1 cellular context compared by ENCODE assay signal in the genomic region with DNA sequence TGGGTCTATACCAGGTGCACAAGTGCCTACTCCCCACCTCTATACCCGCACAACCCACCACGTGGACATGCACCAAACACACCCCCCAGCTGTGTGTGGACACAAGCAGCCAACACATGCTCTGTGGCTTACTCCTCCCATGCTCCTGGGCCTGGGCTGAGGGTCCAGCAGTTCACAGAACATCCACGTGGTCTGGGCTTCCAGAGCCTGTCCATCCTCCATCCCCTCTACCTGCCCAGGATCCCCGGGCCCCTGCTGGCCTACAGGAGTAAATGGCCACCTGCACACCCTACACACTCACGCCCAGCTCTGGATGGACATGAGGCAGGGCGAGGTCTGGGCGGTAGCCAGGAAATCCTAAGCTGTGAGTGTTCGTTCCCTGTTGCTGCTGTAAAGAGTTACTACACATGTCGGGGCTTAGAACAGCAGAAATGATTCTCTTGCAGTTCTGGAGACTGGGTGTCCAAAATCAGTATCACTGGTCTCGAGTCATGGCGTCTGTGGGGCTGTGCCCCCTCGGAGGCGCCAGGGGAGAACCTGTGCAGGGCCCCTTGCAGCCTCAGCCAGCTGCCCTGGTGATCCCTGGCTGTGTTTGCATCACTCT.
TF ChIP-seq lines count a peak whose summit lies in the region.

No MANE protein-coding gene starts in this region.

TF ChIP-seq in HepG2, 621 proteins besides CTCF, POLR2A, EP300 and RAD21 (continued from another document and continues in another):
- TF ChIP-seq, protein P1, sequence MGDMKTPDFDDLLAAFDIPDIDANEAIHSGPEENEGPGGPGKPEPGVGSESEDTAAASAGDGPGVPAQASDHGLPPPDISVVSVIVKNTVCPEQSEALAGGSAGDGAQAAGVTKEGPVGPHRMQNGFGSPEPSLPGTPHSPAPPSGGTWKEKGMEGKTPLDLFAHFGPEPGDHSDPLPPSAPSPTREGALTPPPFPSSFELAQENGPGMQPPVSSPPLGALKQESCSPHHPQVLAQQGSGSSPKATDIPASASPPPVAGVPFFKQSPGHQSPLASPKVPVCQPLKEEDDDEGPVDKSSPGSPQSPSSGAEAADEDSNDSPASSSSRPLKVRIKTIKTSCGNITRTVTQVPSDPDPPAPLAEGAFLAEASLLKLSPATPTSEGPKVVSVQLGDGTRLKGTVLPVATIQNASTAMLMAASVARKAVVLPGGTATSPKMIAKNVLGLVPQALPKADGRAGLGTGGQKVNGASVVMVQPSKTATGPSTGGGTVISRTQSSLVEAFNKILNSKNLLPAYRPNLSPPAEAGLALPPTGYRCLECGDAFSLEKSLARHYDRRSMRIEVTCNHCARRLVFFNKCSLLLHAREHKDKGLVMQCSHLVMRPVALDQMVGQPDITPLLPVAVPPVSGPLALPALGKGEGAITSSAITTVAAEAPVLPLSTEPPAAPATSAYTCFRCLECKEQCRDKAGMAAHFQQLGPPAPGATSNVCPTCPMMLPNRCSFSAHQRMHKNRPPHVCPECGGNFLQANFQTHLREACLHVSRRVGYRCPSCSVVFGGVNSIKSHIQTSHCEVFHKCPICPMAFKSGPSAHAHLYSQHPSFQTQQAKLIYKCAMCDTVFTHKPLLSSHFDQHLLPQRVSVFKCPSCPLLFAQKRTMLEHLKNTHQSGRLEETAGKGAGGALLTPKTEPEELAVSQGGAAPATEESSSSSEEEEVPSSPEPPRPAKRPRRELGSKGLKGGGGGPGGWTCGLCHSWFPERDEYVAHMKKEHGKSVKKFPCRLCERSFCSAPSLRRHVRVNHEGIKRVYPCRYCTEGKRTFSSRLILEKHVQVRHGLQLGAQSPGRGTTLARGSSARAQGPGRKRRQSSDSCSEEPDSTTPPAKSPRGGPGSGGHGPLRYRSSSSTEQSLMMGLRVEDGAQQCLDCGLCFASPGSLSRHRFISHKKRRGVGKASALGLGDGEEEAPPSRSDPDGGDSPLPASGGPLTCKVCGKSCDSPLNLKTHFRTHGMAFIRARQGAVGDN (CRISPR knock-in tag; IDR thresholded peaks at IDR 0.05), result peak; percentile 90
- 0 out of 2 replicates have a peak, but pooled peaks have one; percentile 9 for TF ChIP-seq MIER3 (CRISPR knock-in tag; IDR thresholded peaks at IDR 0.05; ENCODE audit: borderline replicate concordance)
- TF ChIP-seq, protein P2, sequence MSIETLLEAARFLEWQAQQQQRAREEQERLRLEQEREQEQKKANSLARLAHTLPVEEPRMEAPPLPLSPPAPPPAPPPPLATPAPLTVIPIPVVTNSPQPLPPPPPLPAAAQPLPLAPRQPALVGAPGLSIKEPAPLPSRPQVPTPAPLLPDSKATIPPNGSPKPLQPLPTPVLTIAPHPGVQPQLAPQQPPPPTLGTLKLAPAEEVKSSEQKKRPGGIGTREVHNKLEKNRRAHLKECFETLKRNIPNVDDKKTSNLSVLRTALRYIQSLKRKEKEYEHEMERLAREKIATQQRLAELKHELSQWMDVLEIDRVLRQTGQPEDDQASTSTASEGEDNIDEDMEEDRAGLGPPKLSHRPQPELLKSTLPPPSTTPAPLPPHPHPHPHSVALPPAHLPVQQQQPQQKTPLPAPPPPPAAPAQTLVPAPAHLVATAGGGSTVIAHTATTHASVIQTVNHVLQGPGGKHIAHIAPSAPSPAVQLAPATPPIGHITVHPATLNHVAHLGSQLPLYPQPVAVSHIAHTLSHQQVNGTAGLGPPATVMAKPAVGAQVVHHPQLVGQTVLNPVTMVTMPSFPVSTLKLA (IDR thresholded peaks at IDR 0.05), result peak; percentile 92
- TF ChIP-seq MXI1 (IDR thresholded peaks at IDR 0.05; ENCODE audit: borderline replicate concordance, low read depth, low read length), result peak; percentile 75; the same call in 1 of the 3 replicates
- TF ChIP-seq MXD4 (CRISPR knock-in tag; IDR thresholded peaks at IDR 0.05), result peak; percentile 81; the same call in 1 of the 2 replicates
- TF ChIP-seq, protein P3, sequence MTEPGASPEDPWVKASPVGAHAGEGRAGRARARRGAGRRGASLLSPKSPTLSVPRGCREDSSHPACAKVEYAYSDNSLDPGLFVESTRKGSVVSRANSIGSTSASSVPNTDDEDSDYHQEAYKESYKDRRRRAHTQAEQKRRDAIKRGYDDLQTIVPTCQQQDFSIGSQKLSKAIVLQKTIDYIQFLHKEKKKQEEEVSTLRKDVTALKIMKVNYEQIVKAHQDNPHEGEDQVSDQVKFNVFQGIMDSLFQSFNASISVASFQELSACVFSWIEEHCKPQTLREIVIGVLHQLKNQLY (CRISPR knock-in tag; IDR thresholded peaks at IDR 0.05), result 0 out of 2 replicates have a peak, but pooled peaks have one; percentile 33
- TF ChIP-seq, protein P4, sequence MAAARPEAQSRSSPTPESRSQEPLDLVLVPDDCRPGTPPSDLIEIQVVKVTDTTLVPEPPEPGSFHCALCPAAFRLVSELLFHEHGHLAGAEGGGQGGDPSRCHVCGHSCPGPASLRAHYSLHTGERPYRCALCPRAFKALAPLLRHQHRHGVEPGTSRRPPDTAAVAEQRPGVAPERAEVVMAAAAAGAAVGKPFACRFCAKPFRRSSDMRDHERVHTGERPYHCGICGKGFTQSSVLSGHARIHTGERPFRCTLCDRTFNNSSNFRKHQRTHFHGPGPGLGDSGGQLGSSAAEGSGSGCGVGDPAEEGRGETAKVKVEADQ (CRISPR knock-in tag; IDR thresholded peaks at IDR 0.05; ENCODE audit: borderline replicate concordance), result 0 out of 2 replicates have a peak, but pooled peaks have one; percentile 26
- no peak for TF ChIP-seq ZNF7 (CRISPR knock-in tag; IDR thresholded peaks at IDR 0.05)
- peak; percentile 86 for TF ChIP-seq SAP130 (CRISPR knock-in tag; IDR thresholded peaks at IDR 0.05; ENCODE audit: low read depth)
- TF ChIP-seq SALL1 (CRISPR knock-in tag; IDR thresholded peaks at IDR 0.05), result peak; percentile 42; the same call in 1 of the 2 replicates
- TF ChIP-seq DMAP1 (CRISPR knock-in tag; IDR thresholded peaks at IDR 0.05), result 0 out of 2 replicates have a peak, but pooled peaks have one; percentile 33
- TF ChIP-seq ZNF530 (CRISPR knock-in tag; IDR thresholded peaks at IDR 0.05; ENCODE audit: low read depth), result no peak
- TF ChIP-seq, protein P5, sequence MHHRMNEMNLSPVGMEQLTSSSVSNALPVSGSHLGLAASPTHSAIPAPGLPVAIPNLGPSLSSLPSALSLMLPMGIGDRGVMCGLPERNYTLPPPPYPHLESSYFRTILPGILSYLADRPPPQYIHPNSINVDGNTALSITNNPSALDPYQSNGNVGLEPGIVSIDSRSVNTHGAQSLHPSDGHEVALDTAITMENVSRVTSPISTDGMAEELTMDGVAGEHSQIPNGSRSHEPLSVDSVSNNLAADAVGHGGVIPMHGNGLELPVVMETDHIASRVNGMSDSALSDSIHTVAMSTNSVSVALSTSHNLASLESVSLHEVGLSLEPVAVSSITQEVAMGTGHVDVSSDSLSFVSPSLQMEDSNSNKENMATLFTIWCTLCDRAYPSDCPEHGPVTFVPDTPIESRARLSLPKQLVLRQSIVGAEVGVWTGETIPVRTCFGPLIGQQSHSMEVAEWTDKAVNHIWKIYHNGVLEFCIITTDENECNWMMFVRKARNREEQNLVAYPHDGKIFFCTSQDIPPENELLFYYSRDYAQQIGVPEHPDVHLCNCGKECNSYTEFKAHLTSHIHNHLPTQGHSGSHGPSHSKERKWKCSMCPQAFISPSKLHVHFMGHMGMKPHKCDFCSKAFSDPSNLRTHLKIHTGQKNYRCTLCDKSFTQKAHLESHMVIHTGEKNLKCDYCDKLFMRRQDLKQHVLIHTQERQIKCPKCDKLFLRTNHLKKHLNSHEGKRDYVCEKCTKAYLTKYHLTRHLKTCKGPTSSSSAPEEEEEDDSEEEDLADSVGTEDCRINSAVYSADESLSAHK (CRISPR knock-in tag; IDR thresholded peaks at IDR 0.05; ENCODE audit: borderline replicate concordance), result no peak
- no peak for TF ChIP-seq KLF15 (CRISPR knock-in tag; IDR thresholded peaks at IDR 0.05; ENCODE audit: borderline replicate concordance)
- no peak for TF ChIP-seq ZNF180 (CRISPR knock-in tag; IDR thresholded peaks at IDR 0.05; ENCODE audit: borderline replicate concordance, low read depth)
- peak; percentile 21; the same call in 1 of the 2 replicates for TF ChIP-seq ZNF746 (CRISPR knock-in tag; IDR thresholded peaks at IDR 0.05)
- peak; percentile 94 for TF ChIP-seq MYC (CRISPR knock-in tag; IDR thresholded peaks at IDR 0.05; ENCODE audit: borderline replicate concordance)
- 0 out of 2 replicates have a peak, but pooled peaks have one; percentile 45 for TF ChIP-seq ZNF441 (CRISPR knock-in tag; IDR thresholded peaks at IDR 0.05; ENCODE audit: borderline replicate concordance)
- TF ChIP-seq ZNF768 (CRISPR knock-in tag; IDR thresholded peaks at IDR 0.05), result peak; percentile 58; the same call in 1 of the 2 replicates
- no peak for TF ChIP-seq SRSF1 (optimal IDR thresholded peaks at IDR 0.05; ENCODE audit: low read depth, low read length)
- 0 out of 2 replicates have a peak, but pooled peaks have one; percentile 32 for TF ChIP-seq NFKB2 (CRISPR knock-in tag; IDR thresholded peaks at IDR 0.05; ENCODE audit: borderline replicate concordance)
- 0 out of 2 replicates have a peak, but pooled peaks have one; percentile 12 for TF ChIP-seq ARNTL (CRISPR knock-in tag; IDR thresholded peaks at IDR 0.05)
- TF ChIP-seq ZNF660 (CRISPR knock-in tag; IDR thresholded peaks at IDR 0.05; ENCODE audit: borderline replicate concordance, low read depth), result no peak
- peak; percentile 49; the same call in 1 of the 2 replicates for TF ChIP-seq ZNF598 (CRISPR knock-in tag; IDR thresholded peaks at IDR 0.05; ENCODE audit: borderline replicate concordance)
- TF ChIP-seq ZFY (CRISPR knock-in tag; IDR thresholded peaks at IDR 0.05), result peak; percentile 41; the same call in 1 of the 2 replicates
- TF ChIP-seq MZF1 (CRISPR knock-in tag; IDR thresholded peaks at IDR 0.05; ENCODE audit: borderline replicate concordance), result 0 out of 2 replicates have a peak, but pooled peaks have one; percentile 42
- TF ChIP-seq ZNF891 (CRISPR knock-in tag; IDR thresholded peaks at IDR 0.05), result 0 out of 2 replicates have a peak, but pooled peaks have one; percentile 17
- TF ChIP-seq POGZ (CRISPR knock-in tag; IDR thresholded peaks at IDR 0.05), result peak; percentile 50; the same call in 1 of the 2 replicates
- TF ChIP-seq, protein P6, sequence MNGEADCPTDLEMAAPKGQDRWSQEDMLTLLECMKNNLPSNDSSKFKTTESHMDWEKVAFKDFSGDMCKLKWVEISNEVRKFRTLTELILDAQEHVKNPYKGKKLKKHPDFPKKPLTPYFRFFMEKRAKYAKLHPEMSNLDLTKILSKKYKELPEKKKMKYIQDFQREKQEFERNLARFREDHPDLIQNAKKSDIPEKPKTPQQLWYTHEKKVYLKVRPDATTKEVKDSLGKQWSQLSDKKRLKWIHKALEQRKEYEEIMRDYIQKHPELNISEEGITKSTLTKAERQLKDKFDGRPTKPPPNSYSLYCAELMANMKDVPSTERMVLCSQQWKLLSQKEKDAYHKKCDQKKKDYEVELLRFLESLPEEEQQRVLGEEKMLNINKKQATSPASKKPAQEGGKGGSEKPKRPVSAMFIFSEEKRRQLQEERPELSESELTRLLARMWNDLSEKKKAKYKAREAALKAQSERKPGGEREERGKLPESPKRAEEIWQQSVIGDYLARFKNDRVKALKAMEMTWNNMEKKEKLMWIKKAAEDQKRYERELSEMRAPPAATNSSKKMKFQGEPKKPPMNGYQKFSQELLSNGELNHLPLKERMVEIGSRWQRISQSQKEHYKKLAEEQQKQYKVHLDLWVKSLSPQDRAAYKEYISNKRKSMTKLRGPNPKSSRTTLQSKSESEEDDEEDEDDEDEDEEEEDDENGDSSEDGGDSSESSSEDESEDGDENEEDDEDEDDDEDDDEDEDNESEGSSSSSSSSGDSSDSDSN (CRISPR knock-in tag; IDR thresholded peaks at IDR 0.05), result peak; percentile 26; the same call in 1 of the 2 replicates
- 0 out of 2 replicates have a peak, but pooled peaks have one; percentile 22 for TF ChIP-seq ZNF567 (CRISPR knock-in tag; IDR thresholded peaks at IDR 0.05; ENCODE audit: borderline replicate concordance)
- no peak for TF ChIP-seq ZBTB20 (CRISPR knock-in tag; IDR thresholded peaks at IDR 0.05; ENCODE audit: borderline replicate concordance, low read depth)
- TF ChIP-seq, protein P7, sequence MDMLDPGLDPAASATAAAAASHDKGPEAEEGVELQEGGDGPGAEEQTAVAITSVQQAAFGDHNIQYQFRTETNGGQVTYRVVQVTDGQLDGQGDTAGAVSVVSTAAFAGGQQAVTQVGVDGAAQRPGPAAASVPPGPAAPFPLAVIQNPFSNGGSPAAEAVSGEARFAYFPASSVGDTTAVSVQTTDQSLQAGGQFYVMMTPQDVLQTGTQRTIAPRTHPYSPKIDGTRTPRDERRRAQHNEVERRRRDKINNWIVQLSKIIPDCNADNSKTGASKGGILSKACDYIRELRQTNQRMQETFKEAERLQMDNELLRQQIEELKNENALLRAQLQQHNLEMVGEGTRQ (IDR thresholded peaks at IDR 0.05; ENCODE audit: low read depth, low read length), result no peak
- TF ChIP-seq, protein P7 (CRISPR knock-in tag; IDR thresholded peaks at IDR 0.05; ENCODE audit: borderline replicate concordance), result peak; percentile 29; the same call in 1 of the 2 replicates
- peak; percentile 56; the same call in 1 of the 2 replicates for TF ChIP-seq SP4 (CRISPR knock-in tag; IDR thresholded peaks at IDR 0.05)
- TF ChIP-seq, protein P8, sequence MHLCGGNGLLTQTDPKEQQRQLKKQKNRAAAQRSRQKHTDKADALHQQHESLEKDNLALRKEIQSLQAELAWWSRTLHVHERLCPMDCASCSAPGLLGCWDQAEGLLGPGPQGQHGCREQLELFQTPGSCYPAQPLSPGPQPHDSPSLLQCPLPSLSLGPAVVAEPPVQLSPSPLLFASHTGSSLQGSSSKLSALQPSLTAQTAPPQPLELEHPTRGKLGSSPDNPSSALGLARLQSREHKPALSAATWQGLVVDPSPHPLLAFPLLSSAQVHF (CRISPR knock-in tag; IDR thresholded peaks at IDR 0.05), result no peak
- TF ChIP-seq, protein P9, sequence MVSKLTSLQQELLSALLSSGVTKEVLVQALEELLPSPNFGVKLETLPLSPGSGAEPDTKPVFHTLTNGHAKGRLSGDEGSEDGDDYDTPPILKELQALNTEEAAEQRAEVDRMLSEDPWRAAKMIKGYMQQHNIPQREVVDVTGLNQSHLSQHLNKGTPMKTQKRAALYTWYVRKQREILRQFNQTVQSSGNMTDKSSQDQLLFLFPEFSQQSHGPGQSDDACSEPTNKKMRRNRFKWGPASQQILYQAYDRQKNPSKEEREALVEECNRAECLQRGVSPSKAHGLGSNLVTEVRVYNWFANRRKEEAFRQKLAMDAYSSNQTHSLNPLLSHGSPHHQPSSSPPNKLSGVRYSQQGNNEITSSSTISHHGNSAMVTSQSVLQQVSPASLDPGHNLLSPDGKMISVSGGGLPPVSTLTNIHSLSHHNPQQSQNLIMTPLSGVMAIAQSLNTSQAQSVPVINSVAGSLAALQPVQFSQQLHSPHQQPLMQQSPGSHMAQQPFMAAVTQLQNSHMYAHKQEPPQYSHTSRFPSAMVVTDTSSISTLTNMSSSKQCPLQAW (CRISPR knock-in tag; IDR thresholded peaks at IDR 0.05), result 0 out of 2 replicates have a peak, but pooled peaks have one; percentile 27
- TF ChIP-seq, protein P10, sequence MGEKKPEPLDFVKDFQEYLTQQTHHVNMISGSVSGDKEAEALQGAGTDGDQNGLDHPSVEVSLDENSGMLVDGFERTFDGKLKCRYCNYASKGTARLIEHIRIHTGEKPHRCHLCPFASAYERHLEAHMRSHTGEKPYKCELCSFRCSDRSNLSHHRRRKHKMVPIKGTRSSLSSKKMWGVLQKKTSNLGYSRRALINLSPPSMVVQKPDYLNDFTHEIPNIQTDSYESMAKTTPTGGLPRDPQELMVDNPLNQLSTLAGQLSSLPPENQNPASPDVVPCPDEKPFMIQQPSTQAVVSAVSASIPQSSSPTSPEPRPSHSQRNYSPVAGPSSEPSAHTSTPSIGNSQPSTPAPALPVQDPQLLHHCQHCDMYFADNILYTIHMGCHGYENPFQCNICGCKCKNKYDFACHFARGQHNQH (CRISPR knock-in tag; IDR thresholded peaks at IDR 0.05), result 0 out of 2 replicates have a peak, but pooled peaks have one; percentile 21
